In genomic region chr11:120964857-120965256, GRCh38 we compare ENCODE assay signal across 30 cellular contexts. TPM values are rescaled to one million over a fixed set of nuclear protein-coding genes. Genes with fewer than 3 reads are reported as not detected.
DNase-seq lines count a peak whose midpoint lies in the region; ATAC-seq, FAIRE-seq and TF ChIP-seq lines count a peak whose summit lies in the region.
"Had no signal": no experiment of that assay in that cellular context is flagged by ENCODE, and none has a peak within 500 bp of the region (broad histone marks: within the 10 kb centered on the region; RNA-seq: fewer than 3 reads in every experiment).

No MANE protein-coding gene starts in this region.

- dilution Hi-C loops in mammary epithelial cell (cut with HindIII; ENCODE audit: low sequenced_read_pairs): no loop called here

- no peaks in the 10 kb centered on the region for H3K4me1 ChIP-seq in mammary epithelial cell (ENCODE audit: insufficient read depth, low read length)
- no peaks in the 10 kb centered on the region for H3K4me1 ChIP-seq in astrocyte (ENCODE audit: insufficient read depth, low read length)
- H3K4me1 ChIP-seq: ascending aorta, esophagus muscularis mucosa, Peyer's patch, right atrium auricular region, upper lobe of right lung had no signal

- H3K36me3 Mint-ChIP-seq in MCF 10A (ENCODE audit: insufficient read depth, unreplicated experiment) (no peaks in the 10 kb centered on the region), astrocyte (ENCODE audit: low read depth, unreplicated experiment) (peaks cover 4% of the 10 kb centered on the region)
- H3K36me3 Mint-ChIP-seq in activated CD8-positive, alpha-beta T cell treated with anti-CD3 and anti-CD28 coated beads for 36 hours (ENCODE audit: low read depth): no peaks in the 10 kb centered on the region
- H3K36me3 Mint-ChIP-seq: activated naive CD4-positive, alpha-beta T cell treated with anti-CD3 and anti-CD28 coated beads, Interleukin-2, amount 50 U/mL, for 72 hours; CD4-positive, CD25-positive, alpha-beta regulatory T cell had no signal

- CTCF ChIA-PET in mammary epithelial cell (lab: Charles Lee; ENCODE audit: low non-redundant PET) (no interaction called here), MCF 10A (lab: Yijun Ruan, JAX) (interaction anchor here (0.6 to 2.2 kb wide), 2 partner anchors 11 to 446 kb away, joined by 3 to 13 read pairs; no protein-coding TSS in a partner anchor)
- CTCF ChIA-PET in activated CD8-positive, alpha-beta T cell treated with anti-CD3 and anti-CD28 coated beads for 36 hours (lab: Charles Lee): interaction anchor here (1.3 kb wide), 1 partner anchor 30 kb away, joined by 4 read pairs; no protein-coding TSS in a partner anchor

- H3K27me3 Mint-ChIP-seq in MCF 10A (ENCODE audit: insufficient read depth, unreplicated experiment) (peaks cover 91% of the 10 kb centered on the region), astrocyte (ENCODE audit: low read depth, unreplicated experiment) (peaks cover 14% of the 10 kb centered on the region)
- H3K27me3 Mint-ChIP-seq in activated CD8-positive, alpha-beta T cell treated with anti-CD3 and anti-CD28 coated beads for 36 hours: peaks cover 4% of the 10 kb centered on the region

- peak; percentile 30 for DNase-seq in mammary epithelial cell
- DNase-seq in MCF 10A (ENCODE audit: unreplicated experiment): no peak
- DNase-seq in astrocyte (ENCODE audit: low read depth): peak; percentile 66
- DNase-seq in fibroblast of mammary gland (ENCODE audit: low read depth): peak; percentile 60
- DNase-seq in left lobe of liver (ENCODE audit: low spot score): no peak
- DNase-seq in activated CD8-positive, alpha-beta T cell treated with anti-CD3 and anti-CD28 coated beads for 36 hours: no peak
- DNase-seq in activated CD4-positive, alpha-beta T cell treated with anti-CD3 and anti-CD28 coated beads for 4 hours: no peak
- no peak for DNase-seq in activated CD4-positive, CD25-positive, alpha-beta regulatory T cell treated with anti-CD3 and anti-CD28 coated beads, Interleukin-2, amount 50 U/mL, for 72 hours
- DNase-seq: activated CD4-positive, alpha-beta T cell treated with anti-CD3 and anti-CD28 coated beads, Interleukin-2, amount 10 ng/mL, durations not matched to agents 24 days and 14 days; CD4-positive, CD25-positive, alpha-beta regulatory T cell; cerebellar nuclear complex; DND-41; left ventricle myocardium superior; NCI-H1417; NCI-H2029 treated with DMSO at 0.1 percent for 48 hours; Peyer's patch; SHP77 treated with DMSO at 0.1 percent for 48 hours; stimulated activated naive CD4-positive, alpha-beta T cell treated with Interleukin-2 at 50 U/mL for 16 hours; T-helper 9 cell; upper lobe of right lung; WERI-Rb-1 had no signal

- H3K27me3 ChIP-seq in mammary epithelial cell (ENCODE audit: insufficient read depth, low read length) (peaks cover 7% of the 10 kb centered on the region), astrocyte (ENCODE audit: insufficient read depth, low read length) (peaks cover 5% of the 10 kb centered on the region)
- H3K27me3 ChIP-seq: ascending aorta, Peyer's patch, right atrium auricular region, upper lobe of right lung had no signal

- H3K27ac ChIP-seq in mammary epithelial cell (ENCODE audit: insufficient read depth, low read depth, low read length): no peak overlapping the region
- no peak overlapping the region for H3K27ac ChIP-seq in astrocyte (ENCODE audit: low read depth, low read length)
- H3K27ac ChIP-seq: 22Rv1, ascending aorta, esophagus muscularis mucosa, Peyer's patch, right atrium auricular region, upper lobe of right lung, WERI-Rb-1 had no signal

- 50% methylated on average over 1 of the region's 1 CpG for WGBS in mammary epithelial cell (ENCODE audit: low coverage, missing lambda C conversion rate)

- no peak overlapping the region for H3K9ac ChIP-seq in mammary epithelial cell (ENCODE audit: insufficient read depth, low read length)
- H3K9ac ChIP-seq in astrocyte (ENCODE audit: low read length): no peak overlapping the region

- TF ChIP-seq CTCF in mammary epithelial cell (conservative IDR thresholded peaks at IDR 0.05 in 1 of 2, IDR thresholded peaks at IDR 0.05 in 1 of 2; ENCODE audit: extremely low read depth in 1 of 2, insufficient read depth in 1 of 2, low read depth in 1 of 2, low read length in 2 of 2) (no peak), MCF 10A (IDR thresholded peaks at IDR 0.05; ENCODE audit: unreplicated experiment) (no peak), astrocyte (IDR thresholded peaks at IDR 0.05; ENCODE audit: insufficient read depth, low read depth, low read length) (no peak), fibroblast of mammary gland (conservative IDR thresholded peaks at IDR 0.05; ENCODE audit: control insufficient read depth, insufficient read depth, low read depth, low read length) (no peak)
- TF ChIP-seq CTCF in activated CD8-positive, alpha-beta T cell treated with anti-CD3 and anti-CD28 coated beads for 36 hours (IDR thresholded peaks at IDR 0.05): no peak

- no peak overlapping the region for H2AFZ ChIP-seq in mammary epithelial cell (ENCODE audit: low read depth, low read length)
- H2AFZ ChIP-seq in astrocyte (ENCODE audit: low read depth, low read length): no peak overlapping the region

- no peak overlapping the region for H3K27ac Mint-ChIP-seq in MCF 10A (ENCODE audit: low read depth, unreplicated experiment)
- no peak overlapping the region for H3K27ac Mint-ChIP-seq in astrocyte (ENCODE audit: unreplicated experiment)
- H3K27ac Mint-ChIP-seq in activated CD8-positive, alpha-beta T cell treated with anti-CD3 and anti-CD28 coated beads for 36 hours: no peak overlapping the region
- H3K27ac Mint-ChIP-seq: activated CD4-positive, alpha-beta T cell treated with anti-CD3 and anti-CD28 coated beads, Interleukin-2, amount 10 ng/mL, durations not matched to agents 24 days and 14 days; activated naive CD4-positive, alpha-beta T cell treated with anti-CD3 and anti-CD28 coated beads, Interleukin-2, amount 50 U/mL, for 72 hours; CD4-positive, CD25-positive, alpha-beta regulatory T cell had no signal

- H3K4me2 ChIP-seq in mammary epithelial cell (ENCODE audit: insufficient read depth, low read depth, low read length) (no peak overlapping the region), astrocyte (ENCODE audit: low read length) (no peak overlapping the region)
- H3K4me2 ChIP-seq: smooth muscle cell had no signal

- no peaks in the 10 kb centered on the region for H4K20me1 ChIP-seq in mammary epithelial cell (ENCODE audit: insufficient read depth, low read length)
- no peaks in the 10 kb centered on the region for H4K20me1 ChIP-seq in astrocyte (ENCODE audit: insufficient read depth, low read length)

- H3K4me3 Mint-ChIP-seq in MCF 10A (ENCODE audit: unreplicated experiment) (no peak overlapping the region), astrocyte (ENCODE audit: unreplicated experiment) (no peak overlapping the region)
- no peak overlapping the region for H3K4me3 Mint-ChIP-seq in activated CD8-positive, alpha-beta T cell treated with anti-CD3 and anti-CD28 coated beads for 36 hours
- H3K4me3 Mint-ChIP-seq: activated CD4-positive, alpha-beta T cell treated with anti-CD3 and anti-CD28 coated beads, Interleukin-2, amount 10 ng/mL, durations not matched to agents 24 days and 14 days; CD4-positive, CD25-positive, alpha-beta regulatory T cell had no signal

- H3K36me3 ChIP-seq in mammary epithelial cell (ENCODE audit: insufficient read depth, low read length) (no peaks in the 10 kb centered on the region), astrocyte (ENCODE audit: insufficient read depth, low read length) (no peaks in the 10 kb centered on the region)
- H3K36me3 ChIP-seq: ascending aorta, esophagus muscularis mucosa, Peyer's patch, right atrium auricular region, upper lobe of right lung, WERI-Rb-1 had no signal

- H3K9me3 ChIP-seq in mammary epithelial cell (replicated peaks; ENCODE audit: insufficient read depth, low read length): no peaks in the 10 kb centered on the region
- H3K9me3 ChIP-seq in astrocyte (ENCODE audit: insufficient read depth, low read depth, low read length): no peaks in the 10 kb centered on the region
- H3K9me3 ChIP-seq: ascending aorta, esophagus muscularis mucosa, Peyer's patch, right atrium auricular region, upper lobe of right lung had no signal

- H3K4me1 Mint-ChIP-seq in MCF 10A (ENCODE audit: insufficient read depth, unreplicated experiment): no peaks in the 10 kb centered on the region
- H3K4me1 Mint-ChIP-seq in astrocyte (ENCODE audit: low read depth, unreplicated experiment): peaks cover 3% of the 10 kb centered on the region
- H3K4me1 Mint-ChIP-seq in activated CD8-positive, alpha-beta T cell treated with anti-CD3 and anti-CD28 coated beads for 36 hours (ENCODE audit: low read depth): no peaks in the 10 kb centered on the region
- H3K4me1 Mint-ChIP-seq: activated CD4-positive, alpha-beta T cell treated with anti-CD3 and anti-CD28 coated beads, Interleukin-2, amount 10 ng/mL, durations not matched to agents 24 days and 14 days; CD4-positive, CD25-positive, alpha-beta regulatory T cell had no signal

- no peak for ATAC-seq in left lobe of liver
- ATAC-seq in activated CD8-positive, alpha-beta T cell treated with anti-CD3 and anti-CD28 coated beads for 36 hours: no peak
- ATAC-seq: activated naive CD4-positive, alpha-beta T cell treated with anti-CD3 and anti-CD28 coated beads, Interleukin-2, amount 50 U/mL, for 72 hours; GM12878; left ventricle myocardium superior; upper lobe of right lung had no signal

- intact Hi-C loops in mammary epithelial cell (cut with micrococcal nuclease) (no loop called here), MCF 10A (cut with micrococcal nuclease) (no loop called here)
- intact Hi-C loops in activated CD8-positive, alpha-beta T cell treated with anti-CD3 and anti-CD28 coated beads for 36 hours (cut with micrococcal nuclease): no loop called here

- H3K79me2 ChIP-seq in mammary epithelial cell (ENCODE audit: insufficient read depth, low read length): no peaks in the 10 kb centered on the region
- no peaks in the 10 kb centered on the region for H3K79me2 ChIP-seq in astrocyte (ENCODE audit: insufficient read depth, low read length)

- no peaks in the 10 kb centered on the region for H3K9me3 Mint-ChIP-seq in MCF 10A (ENCODE audit: unreplicated experiment)
- no peaks in the 10 kb centered on the region for H3K9me3 Mint-ChIP-seq in astrocyte (ENCODE audit: unreplicated experiment)
- no peaks in the 10 kb centered on the region for H3K9me3 Mint-ChIP-seq in activated CD8-positive, alpha-beta T cell treated with anti-CD3 and anti-CD28 coated beads for 36 hours
- H3K9me3 Mint-ChIP-seq: activated CD4-positive, alpha-beta T cell treated with anti-CD3 and anti-CD28 coated beads, Interleukin-2, amount 10 ng/mL, durations not matched to agents 24 days and 14 days; activated naive CD4-positive, alpha-beta T cell treated with anti-CD3 and anti-CD28 coated beads, Interleukin-2, amount 50 U/mL, for 72 hours had no signal

- in situ Hi-C loops in mammary epithelial cell (cut with MboI; ENCODE audit: low sequenced_read_pairs in 2 of 2): no loop called here

- H3K4me3 ChIP-seq in mammary epithelial cell (replicated peaks in 1 of 3; ENCODE audit: insufficient read depth in 1 of 3, low read depth in 2 of 3, low read length in 3 of 3): no peak overlapping the region
- H3K4me3 ChIP-seq in astrocyte (ENCODE audit: insufficient read depth, low read depth, low read length): no peak overlapping the region
- no peak overlapping the region for H3K4me3 ChIP-seq in fibroblast of mammary gland (ENCODE audit: control insufficient read depth, low read depth, low read length)
- H3K4me3 ChIP-seq: ascending aorta, esophagus muscularis mucosa, GM12878, Peyer's patch, right atrium auricular region, smooth muscle cell, upper lobe of right lung had no signal

- POLR2A ChIA-PET in MCF 10A (lab: Yijun Ruan, JAX): no interaction called here
- POLR2A ChIA-PET in activated CD8-positive, alpha-beta T cell treated with anti-CD3 and anti-CD28 coated beads for 36 hours (lab: Charles Lee): no interaction called here

- no TSS peak for BruUV-seq in mammary epithelial cell (replicated peaks; lab: Mats Ljungman, UMichigan)
- BruUV-seq in MCF 10A (replicated peaks; lab: Mats Ljungman, UMichigan): no TSS peak

- no peak for FAIRE-seq in astrocyte (lab: Jason Lieb, UNC)
- FAIRE-seq: GM12878, H1, islet of Langerhans had no signal

RNA-seq across cellular contexts. Expression of gene TBCEL, which starts 59.0 kb away (rescaled TPM):
- total RNA-seq in mammary epithelial cell (10 to 100 TPM; 13.7 to 23.5 TPM), MCF 10A (2022) (16.5 and 17.2 TPM in 2 replicates), astrocyte (25.9 and 30.1 TPM in 2 replicates), left lobe of liver (20.5 TPM)
- 5.4 TPM for polyA plus RNA-seq in mammary epithelial cell
- polyA minus RNA-seq in mammary epithelial cell: 33.8 TPM
- 1 to 10 TPM; 6.8 to 7.2 TPM for total RNA-seq in activated CD8-positive, alpha-beta T cell treated with anti-CD3 and anti-CD28 coated beads for 36 hours

Comparison
In these comparisons a context has a peak if more than half of its experiments do, and no peak if none do; other contexts are left out.
1. DNase-seq: peak in mammary epithelial cell (single experiment), astrocyte (single experiment) and fibroblast of mammary gland (single experiment); none in MCF 10A (single experiment), left lobe of liver (single experiment), activated CD8-positive, alpha-beta T cell treated with anti-CD3 and anti-CD28 coated beads for 36 hours (single experiment), activated CD4-positive, alpha-beta T cell treated with anti-CD3 and anti-CD28 coated beads for 4 hours (0 of 2) and activated CD4-positive, CD25-positive, alpha-beta regulatory T cell treated with anti-CD3 and anti-CD28 coated beads, Interleukin-2, amount 50 U/mL, for 72 hours (single experiment).